Comparison of ENCODE assay signal across 38 cellular contexts in genomic region chr18:63017977-63018376, GRCh38.
"Had no signal": no experiment of that assay in that cellular context is flagged by ENCODE, and none has a peak within 500 bp of the region (broad histone marks: within the 10 kb centered on the region; RNA-seq: fewer than 3 reads in every experiment).

No MANE protein-coding gene starts in this region.

- H3K4me1 Mint-ChIP-seq: activated naive CD4-positive, alpha-beta T cell treated with anti-CD3 and anti-CD28 coated beads, Interleukin-2, amount 10 ng/mL, durations not matched to agents 7 days and 5 days; activated naive CD4-positive, alpha-beta T cell treated with anti-CD3 and anti-CD28 coated beads, Interleukin-2, amount 50 U/mL, for 24 hours; activated naive CD8-positive, alpha-beta T cell treated with anti-CD3 and anti-CD28 coated beads for 36 hours; activated naive CD8-positive, alpha-beta T cell treated with anti-CD3 and anti-CD28 coated beads, Interleukin-2, amount 50 U/mL, for 24 hours; activated T-helper 17 cell treated with anti-CD3 and anti-CD28 coated beads, Interleukin-2, amount 50 U/mL, for 72 hours; brain; central memory CD8-positive, alpha-beta T cell had no signal

- DNase-seq: activated effector memory CD4-positive, alpha-beta T cell treated with anti-CD3 and anti-CD28 coated beads, Interleukin-2, amount 50 U/mL, for 16 hours; activated effector memory CD4-positive, alpha-beta T cell treated with Interleukin-2 at 50 U/mL for 16 hours; activated gamma-delta T cell; activated gamma-delta T cell treated with Interleukin-2 at 50 U/mL for 16 hours; activated naive CD4-positive, alpha-beta T cell; activated naive CD4-positive, alpha-beta T cell treated with anti-CD3 and anti-CD28 coated beads for 36 hours; activated naive CD4-positive, alpha-beta T cell treated with anti-CD3 and anti-CD28 coated beads, Interleukin-2, amount 10 ng/mL, durations not matched to agents 7 days and 5 days; activated naive CD4-positive, alpha-beta T cell treated with anti-CD3 and anti-CD28 coated beads, Interleukin-2, amount 50 U/mL, for 16 hours; activated naive CD4-positive, alpha-beta T cell treated with Interleukin-2 at 50 U/mL for 16 hours; activated naive CD8-positive, alpha-beta T cell treated with anti-CD3 and anti-CD28 coated beads for 36 hours; activated naive CD8-positive, alpha-beta T cell treated with anti-CD3 and anti-CD28 coated beads, Interleukin-2, amount 10 ng/mL, durations not matched to agents 7 days and 5 days; activated naive CD8-positive, alpha-beta T cell treated with anti-CD3 and anti-CD28 coated beads, Interleukin-2, amount 50 U/mL, for 24 hours; activated T-cell treated with anti-CD3 and anti-CD28 coated beads, Interleukin-2, amount 50 U/mL, for 1 hour; activated T-cell treated with anti-CD3 and anti-CD28 coated beads, Interleukin-2, amount 50 U/mL, for 24 hours; activated T-cell treated with anti-CD3 and anti-CD28 coated beads, Interleukin-2, amount 50 U/mL, for 4 hours; activated T-cell treated with anti-CD3 and anti-CD28 coated beads, Interleukin-2, amount 50 U/mL, for 48 hours; activated T-cell treated with anti-CD3 and anti-CD28 coated beads, Interleukin-2, amount 50 U/mL, for 72 hours; adrenal gland; amniotic stem cell; amygdala; anterior cingulate cortex; aorta; body of pancreas; brain microvascular endothelial cell; caudate nucleus; central memory CD4-positive, alpha-beta T cell; cerebellar nuclear complex had no signal

- H3K27me3 ChIP-seq: adrenal gland, ascending aorta, body of pancreas, breast epithelium, cardiac muscle cell had no signal

- H3K27ac Mint-ChIP-seq: activated naive CD4-positive, alpha-beta T cell treated with anti-CD3 and anti-CD28 coated beads for 36 hours; activated naive CD4-positive, alpha-beta T cell treated with anti-CD3 and anti-CD28 coated beads, Interleukin-2, amount 10 ng/mL, durations not matched to agents 7 days and 5 days; activated naive CD4-positive, alpha-beta T cell treated with anti-CD3 and anti-CD28 coated beads, Interleukin-2, amount 50 U/mL, for 72 hours; activated naive CD8-positive, alpha-beta T cell; activated naive CD8-positive, alpha-beta T cell treated with anti-CD3 and anti-CD28 coated beads for 36 hours; activated naive CD8-positive, alpha-beta T cell treated with anti-CD3 and anti-CD28 coated beads, Interleukin-2, amount 10 ng/mL, durations not matched to agents 7 days and 5 days; activated naive CD8-positive, alpha-beta T cell treated with anti-CD3 and anti-CD28 coated beads, Interleukin-2, amount 50 U/mL, for 24 hours; activated T-cell treated with anti-CD3 and anti-CD28 coated beads, Interleukin-2, amount 50 U/mL, for 24 hours; activated T-helper 1 cell treated with anti-CD3 and anti-CD28 coated beads, Interleukin-12 subunit alpha, Interleukin-12 subunit beta, Interleukin-2, Interleukin-4 antibody, amounts not matched to agents 30 ng/mL and 10 ng/mL and 1 ng/mL, durations not matched to agents 14 hours and 24 hours and 36 hours; activated T-helper 17 cell treated with anti-CD3 and anti-CD28 coated beads, Interleukin-2, amount 50 U/mL, for 72 hours; activated T-helper 2 cell treated with anti-CD3 and anti-CD28 coated beads, Interferon-gamma antibody, Interleukin-2, Interleukin-4, amounts not matched to agents 10 μg/mL and 5 μg/mL and 100 μg/mL, durations not matched to agents 14 hours and 24 hours and 36 hours; brain had no signal

- H3K4me3 ChIP-seq: adrenal gland, ascending aorta, body of pancreas, breast epithelium, cardiac muscle cell had no signal

- ATAC-seq: activated naive CD4-positive, alpha-beta T cell treated with anti-CD3 and anti-CD28 coated beads, Interleukin-2, amount 50 U/mL, for 72 hours; activated naive CD8-positive, alpha-beta T cell treated with anti-CD3 and anti-CD28 coated beads, Interleukin-2, amount 50 U/mL, for 24 hours; activated T-cell treated with anti-CD3 and anti-CD28 coated beads, Interleukin-2, amount 50 U/mL, for 4 hours; activated T-cell treated with anti-CD3 and anti-CD28 coated beads, Interleukin-2, amount 50 U/mL, for 72 hours; activated T-helper 17 cell treated with anti-CD3 and anti-CD28 coated beads, Interleukin-2, amount 50 U/mL, for 72 hours; body of pancreas had no signal

- H3K4me1 ChIP-seq: adrenal gland, ascending aorta, body of pancreas, breast epithelium had no signal

- H3K36me3 ChIP-seq: adrenal gland, ascending aorta, brain microvascular endothelial cell, breast epithelium, cardiac muscle cell had no signal

- H3K4me3 Mint-ChIP-seq: activated naive CD4-positive, alpha-beta T cell treated with anti-CD3 and anti-CD28 coated beads for 36 hours; activated naive CD4-positive, alpha-beta T cell treated with anti-CD3 and anti-CD28 coated beads, Interleukin-2, amount 10 ng/mL, durations not matched to agents 7 days and 5 days; activated naive CD4-positive, alpha-beta T cell treated with anti-CD3 and anti-CD28 coated beads, Interleukin-2, amount 50 U/mL, for 24 hours; activated naive CD8-positive, alpha-beta T cell; activated naive CD8-positive, alpha-beta T cell treated with anti-CD3 and anti-CD28 coated beads for 36 hours; activated naive CD8-positive, alpha-beta T cell treated with anti-CD3 and anti-CD28 coated beads, Interleukin-2, amount 10 ng/mL, durations not matched to agents 7 days and 5 days; activated naive CD8-positive, alpha-beta T cell treated with anti-CD3 and anti-CD28 coated beads, Interleukin-2, amount 50 U/mL, for 24 hours; activated T-cell treated with anti-CD3 and anti-CD28 coated beads, Interleukin-2, amount 50 U/mL, for 24 hours; activated T-cell treated with anti-CD3 and anti-CD28 coated beads, Interleukin-2, amount 50 U/mL, for 4 hours; activated T-cell treated with anti-CD3 and anti-CD28 coated beads, Interleukin-2, amount 50 U/mL, for 72 hours; activated T-helper 1 cell treated with anti-CD3 and anti-CD28 coated beads, Interleukin-12 subunit alpha, Interleukin-12 subunit beta, Interleukin-2, Interleukin-4 antibody, amounts not matched to agents 30 ng/mL and 10 ng/mL and 1 ng/mL, durations not matched to agents 14 hours and 24 hours and 36 hours; activated T-helper 17 cell treated with anti-CD3 and anti-CD28 coated beads, Interleukin-2, amount 50 U/mL, for 72 hours; brain; central memory CD8-positive, alpha-beta T cell had no signal

- H3K9me3 ChIP-seq: adrenal gland, ascending aorta, body of pancreas had no signal

- H3K27ac ChIP-seq: adrenal gland, ascending aorta, body of pancreas, brain microvascular endothelial cell, breast epithelium, cardiac muscle cell had no signal
